In genomic region chr13:46382224-46382623, GRCh38 we compare ENCODE assay signal across 13 cellular contexts. TPM values are rescaled to one million over a fixed set of nuclear protein-coding genes. Genes with fewer than 3 reads are reported as not detected.
A peak's percentile ranks its signal among the peaks of the same experiment; 100 is the strongest.
DNase-seq lines count a peak whose midpoint lies in the region; ATAC-seq and TF ChIP-seq lines count a peak whose summit lies in the region.
"Had no signal": no experiment of that assay in that cellular context is flagged by ENCODE, and none has a peak within 500 bp of the region (broad histone marks: within the 10 kb centered on the region; RNA-seq: fewer than 3 reads in every experiment).

No MANE protein-coding gene starts in this region.

- H3K27me3 ChIP-seq in BLaER1 (peaks cover 26% of the 10 kb centered on the region), neuronal stem cell (ENCODE audit: control insufficient read depth in 3 of 3, insufficient read depth in 3 of 3, low read depth in 1 of 3, low read length in 3 of 3) (peaks cover 2 to 41% (median 22%) of the 10 kb centered on the region in 3 experiments), mesendoderm (ENCODE audit: insufficient read depth, low read length, poor library complexity) (no peaks in the 10 kb centered on the region)

- no peak overlapping the region for H3K4ac ChIP-seq in neuronal stem cell (ENCODE audit: low read length)
- H3K4ac ChIP-seq in mesendoderm (ENCODE audit: low read depth, low read length), result no peak overlapping the region

- H3K79me1 ChIP-seq in neuronal stem cell (ENCODE audit: low read depth, low read length) (no peaks in the 10 kb centered on the region), mesendoderm (ENCODE audit: low read length) (no peaks in the 10 kb centered on the region)

- H3K79me2 ChIP-seq in mesendoderm (ENCODE audit: control insufficient read depth, insufficient read depth, low read length), result no peaks in the 10 kb centered on the region

- no peak overlapping the region for H3K56ac ChIP-seq in mesendoderm (ENCODE audit: low read length)

- no peak overlapping the region for H2BK12ac ChIP-seq in neuronal stem cell (ENCODE audit: low read length)

- H3K23ac ChIP-seq in neuronal stem cell (ENCODE audit: low read depth, low read length, poor library complexity) (no peak overlapping the region), mesendoderm (ENCODE audit: low read length) (no peak overlapping the region)

- no peak overlapping the region for H2AK5ac ChIP-seq in neuronal stem cell (ENCODE audit: low read depth, low read length)
- H2AK5ac ChIP-seq in mesendoderm (ENCODE audit: low read length), result no peak overlapping the region

- H3K36me3 ChIP-seq in BLaER1, result no peaks in the 10 kb centered on the region
- no peaks in the 10 kb centered on the region for H3K36me3 ChIP-seq in neuronal stem cell (replicated peaks in 1 of 2; ENCODE audit: control insufficient read depth in 2 of 2, insufficient read depth in 2 of 2, low read length in 2 of 2)
- H3K36me3 ChIP-seq in mesendoderm (ENCODE audit: control insufficient read depth, insufficient read depth, low read length), result no peaks in the 10 kb centered on the region

- H4K20me1 ChIP-seq in BLaER1, result no peaks in the 10 kb centered on the region

- H3K4me2 ChIP-seq in BLaER1 (peak overlapping the region; percentile 36), neuronal stem cell (ENCODE audit: insufficient read depth, low read length, poor library complexity, severe bottlenecking) (no peak overlapping the region), mesendoderm (ENCODE audit: low read length) (no peak overlapping the region)

- 100% methylated on average over 1 of the region's 3 CpGs; no CpG with 5 or more reads in 1 of the 2 donors for WGBS in neuronal stem cell (ENCODE audit: extremely low coverage in 2 of 2, insufficient read length in 2 of 2, insufficient replicate concordance in 1 of 2), 2 donors
- 100% methylated on average over 1 of the region's 3 CpGs for WGBS in mesendoderm (ENCODE audit: extremely low coverage, insufficient coverage, low lambda C conversion rate)

- H3K14ac ChIP-seq in neuronal stem cell (ENCODE audit: low read length), result no peak overlapping the region

- H2BK5ac ChIP-seq in neuronal stem cell (ENCODE audit: low read length) (no peak overlapping the region), mesendoderm (ENCODE audit: low read length) (no peak overlapping the region)

- in situ Hi-C loops in GM13976 (cut with MboI; ENCODE audit: low sequenced_read_pairs, unreplicated experiment), result no loop called here

- H4K8ac ChIP-seq in neuronal stem cell (ENCODE audit: low read depth, low read length) (no peak overlapping the region), mesendoderm (ENCODE audit: low read depth, low read length) (no peak overlapping the region)

- H3K4me3 ChIP-seq in BLaER1, result no peak overlapping the region
- H3K4me3 ChIP-seq in neuronal stem cell (ENCODE audit: low read length in 2 of 2), result no peak overlapping the region
- no peak overlapping the region for H3K4me3 ChIP-seq in mesendoderm (ENCODE audit: low read length)

- no peak for TF ChIP-seq CTCF in GM13976 (IDR thresholded peaks at IDR 0.05; ENCODE audit: borderline replicate concordance, control extremely low read depth, extremely low read depth, insufficient read depth, missing control alignments)

- H3K9me3 ChIP-seq in BLaER1, result peaks cover 16% of the 10 kb centered on the region
- H3K9me3 ChIP-seq in neuronal stem cell (replicated peaks in 1 of 2; ENCODE audit: control insufficient read depth in 2 of 2, insufficient read depth in 1 of 2, low read depth in 1 of 2, low read length in 2 of 2), result no peaks in the 10 kb centered on the region

- DNase-seq in NOMO-1 (lab: John Stamatoyannopoulos, UW; ENCODE audit: unreplicated experiment in 2 of 2) (peak; percentile 52 to 93), nucleus accumbens (lab: John Stamatoyannopoulos, UW) (no peak), neuronal stem cell (ENCODE audit: low spot score) (no peak), GM13976 (ENCODE audit: low spot score) (no peak), mesendoderm (no peak)
- DNase-seq: ACHN; activated CD4-positive, alpha-beta T cell treated with anti-CD3 and anti-CD28 coated beads for 4 hours; left cardiac atrium; NCI-H82 had no signal

- no peak overlapping the region for H2AFZ ChIP-seq in neuronal stem cell (ENCODE audit: low read length)

- H4K5ac ChIP-seq in mesendoderm (ENCODE audit: low read length), result no peak overlapping the region

- H3K4me1 ChIP-seq in BLaER1, result peaks cover 32% of the 10 kb centered on the region
- H3K4me1 ChIP-seq in neuronal stem cell (ENCODE audit: control insufficient read depth in 2 of 2, insufficient read depth in 1 of 2, low read depth in 1 of 2, low read length in 2 of 2), result no peaks in the 10 kb centered on the region
- peaks cover 6% of the 10 kb centered on the region for H3K4me1 ChIP-seq in mesendoderm (ENCODE audit: control insufficient read depth, low read depth, low read length)

- no peak overlapping the region for H3K18ac ChIP-seq in neuronal stem cell (ENCODE audit: low read length)
- H3K18ac ChIP-seq in mesendoderm (ENCODE audit: low read length), result no peak overlapping the region

- H2BK120ac ChIP-seq in neuronal stem cell (ENCODE audit: low read depth, low read length) (no peak overlapping the region), mesendoderm (ENCODE audit: low read depth, low read length) (no peak overlapping the region)

- H2BK15ac ChIP-seq in neuronal stem cell (ENCODE audit: low read length), result no peak overlapping the region
- H2BK15ac ChIP-seq in mesendoderm (replicated peaks; ENCODE audit: low read depth), result no peak overlapping the region

- no peak overlapping the region for H4K91ac ChIP-seq in neuronal stem cell (ENCODE audit: low read depth, low read length, poor library complexity)

- H3K27ac ChIP-seq in BLaER1 (no peak overlapping the region), neuronal stem cell (replicated peaks; ENCODE audit: low read length) (no peak overlapping the region), mesendoderm (ENCODE audit: low read depth, low read length) (no peak overlapping the region)

- ATAC-seq in GM19452 (IDR thresholded peaks at IDR 0.05; ENCODE audit: unreplicated experiment) (peak; percentile 46), HG03025 (IDR thresholded peaks at IDR 0.05; ENCODE audit: low FRiP score, unreplicated experiment) (peak; percentile 35)
- ATAC-seq: HepG2, left cardiac atrium had no signal

- H3K9ac ChIP-seq in BLaER1 (no peak overlapping the region), neuronal stem cell (ENCODE audit: low read depth, low read length, poor library complexity) (no peak overlapping the region), mesendoderm (ENCODE audit: low read length) (no peak overlapping the region)

RNA-seq across cellular contexts. Expression of gene RUBCNL, which starts 4.8 kb away (rescaled TPM):
- polyA plus RNA-seq in neuronal stem cell (2013, experiment 1 of 2), result 0.66 TPM
- polyA plus RNA-seq in neuronal stem cell (2013, experiment 2 of 2), result 0.82 TPM
- 2.9 TPM for polyA plus RNA-seq in mesendoderm (2013, experiment 1 of 2)
- polyA plus RNA-seq in mesendoderm (2013, experiment 2 of 2), result 2.8 TPM
- polyA plus RNA-seq: HepG2 had no signal

Comparison
In these comparisons a context has a peak if more than half of its experiments do, and no peak if none do; other contexts are left out.
1. DNase-seq: peak in NOMO-1 (2 of 2); none in nucleus accumbens (0 of 56), neuronal stem cell (single experiment), GM13976 (single experiment) and mesendoderm (single experiment).